In the genomic region with DNA sequence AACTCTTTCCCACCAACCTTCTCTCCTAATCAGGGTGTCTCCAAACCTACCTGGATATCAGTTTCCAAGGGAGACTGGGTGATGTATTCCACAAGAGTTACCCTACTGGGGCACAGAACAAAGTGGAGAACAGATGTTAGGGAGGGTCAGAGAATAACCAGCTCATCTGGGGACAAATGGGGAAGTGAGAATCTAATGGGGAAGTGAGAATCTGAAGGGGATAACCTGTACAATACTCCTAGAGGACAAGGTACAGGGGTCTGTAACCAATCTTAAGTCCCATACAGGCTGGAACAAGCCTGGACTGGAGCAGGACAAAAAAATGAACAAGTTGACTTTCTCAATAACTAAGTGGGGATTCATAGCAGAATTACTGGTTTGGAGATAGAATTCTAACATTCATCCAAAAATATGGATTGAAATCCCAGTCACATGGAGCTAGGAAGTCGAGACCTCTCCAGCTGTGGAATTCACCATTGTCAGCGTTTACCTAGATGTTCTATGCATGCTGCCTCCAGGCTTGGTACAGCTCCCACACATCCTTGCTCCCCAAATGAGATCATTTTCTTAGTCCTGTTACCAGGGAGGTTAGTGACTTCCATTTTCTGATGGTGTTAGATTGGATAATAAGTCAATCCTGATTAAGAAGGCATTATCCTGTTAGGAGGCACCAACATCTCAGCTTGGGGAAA, we compare ENCODE assay signal across 12 cellular contexts.
DNase-seq lines count a peak whose midpoint lies in the region; ATAC-seq and TF ChIP-seq lines count a peak whose summit lies in the region.
"Had no signal": no experiment of that assay in that cellular context is flagged by ENCODE, and none has a peak within 500 bp of the region (broad histone marks: within the 10 kb centered on the region; RNA-seq: fewer than 3 reads in every experiment).

No MANE protein-coding gene starts in this region.

- POLR2A ChIA-PET in RWPE1 (lab: Yijun Ruan, JAX; ENCODE audit: low non-redundant PET) = no interaction called here

- DNase-seq in GM10266 (ENCODE audit: extremely low spot score) = peak; percentile 73
- peak; percentile 88 for DNase-seq in MV-4-11 (lab: John Stamatoyannopoulos, UW)
- DNase-seq in RWPE1 (ENCODE audit: low spot score) = no peak
- DNase-seq in right cardiac atrium = no peak
- no peak for DNase-seq in GM03348 (ENCODE audit: low spot score)
- DNase-seq: cerebellar nuclear complex, NCI-H1105, stomach had no signal

- H3K27me3 ChIP-seq in right cardiac atrium (ENCODE audit: control insufficient read depth, insufficient read depth) = no peaks in the 10 kb centered on the region
- H3K27me3 ChIP-seq: stomach had no signal

- H3K9me3 ChIP-seq in right cardiac atrium (ENCODE audit: control insufficient read depth, low read length) = no peaks in the 10 kb centered on the region
- H3K9me3 ChIP-seq: stomach had no signal

- no peak overlapping the region for H3K27ac ChIP-seq in RWPE1
- H3K27ac ChIP-seq in right cardiac atrium (ENCODE audit: low read length) = no peak overlapping the region
- H3K27ac ChIP-seq: stomach had no signal

- TF ChIP-seq CTCF in GM10266 (IDR thresholded peaks at IDR 0.05; ENCODE audit: control insufficient read depth, insufficient read depth, low read depth, missing control alignments) = no peak
- no peak for TF ChIP-seq CTCF in RWPE1 (conservative IDR thresholded peaks at IDR 0.05; ENCODE audit: low read depth)

- ATAC-seq in GM19397 (IDR thresholded peaks at IDR 0.05; ENCODE audit: unreplicated experiment) = peak; percentile 94
- ATAC-seq in HG02970 (IDR thresholded peaks at IDR 0.05; ENCODE audit: low FRiP score, unreplicated experiment) = peak; percentile 80
- no peak for ATAC-seq in right cardiac atrium
- no peak for ATAC-seq in SK-N-SH treated with all-trans-retinoic acid at 6 μM for 48 hours

- 76% methylated on average over 2 of the region's 2 CpGs for WGBS in right cardiac atrium

- CTCF ChIA-PET in RWPE1 (lab: Yijun Ruan, JAX) = no interaction called here

- no peaks in the 10 kb centered on the region for H3K4me1 ChIP-seq in right cardiac atrium (ENCODE audit: control insufficient read depth, insufficient read depth, low read length)
- H3K4me1 ChIP-seq: stomach had no signal

- intact Hi-C loops in right cardiac atrium (cut with DNase I) = no loop called here

- H3K4me3 ChIP-seq in right cardiac atrium (ENCODE audit: low read length) = no peak overlapping the region
- H3K4me3 ChIP-seq: smooth muscle cell, stomach had no signal

TF ChIP-seq in SK-N-SH treated with all-trans-retinoic acid at 6 μM for 48 hours, 23 proteins besides CTCF, POLR2A, EP300 and RAD21:
- TF ChIP-seq ZNF565 (CRISPR knock-in tag; conservative IDR thresholded peaks at IDR 0.05; ENCODE audit: low read depth) = no peak
- no peak for TF ChIP-seq ZFP30 (CRISPR knock-in tag; IDR thresholded peaks at IDR 0.05)
- TF ChIP-seq ZFP3 (CRISPR knock-in tag; IDR thresholded peaks at IDR 0.05) = no peak
- TF ChIP-seq ARNTL (CRISPR knock-in tag; IDR thresholded peaks at IDR 0.05; ENCODE audit: borderline replicate concordance, low read depth) = no peak
- no peak for TF ChIP-seq PPARA (CRISPR knock-in tag; IDR thresholded peaks at IDR 0.05; ENCODE audit: borderline replicate concordance)

Comparison
In these comparisons a context has a peak if more than half of its experiments do, and no peak if none do; other contexts are left out.
1. DNase-seq: peak in GM10266 (single experiment) and MV-4-11 (single experiment); none in RWPE1 (single experiment), right cardiac atrium (0 of 3) and GM03348 (single experiment).
2. ATAC-seq: peak in GM19397 (single experiment) and HG02970 (single experiment); none in right cardiac atrium (0 of 2) and SK-N-SH treated with all-trans-retinoic acid at 6 μM for 48 hours (single experiment).